ENCODE assay signal across 33 cellular contexts in the genomic region with DNA sequence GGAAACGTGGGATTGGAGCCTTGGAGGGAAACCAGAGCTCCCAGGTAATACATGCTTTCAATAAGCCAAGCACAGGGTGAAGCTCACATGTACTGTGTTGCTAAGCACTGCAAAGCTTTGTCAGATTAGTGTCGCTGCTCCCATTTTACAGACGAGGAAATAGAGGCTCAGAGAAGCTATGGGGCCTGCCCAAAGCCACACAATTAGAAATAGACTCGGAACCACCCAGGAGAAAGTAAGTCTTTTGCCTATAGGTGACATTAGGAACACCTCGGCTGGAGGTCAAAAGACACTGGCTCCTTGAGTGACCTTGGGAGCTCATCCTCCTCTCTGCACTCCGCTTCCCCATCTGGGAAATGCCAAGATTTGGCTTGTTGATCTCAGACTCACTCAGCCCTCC.
"Had no signal": no experiment of that assay in that cellular context is flagged by ENCODE, and none has a peak within 500 bp of the region (broad histone marks: within the 10 kb centered on the region; RNA-seq: fewer than 3 reads in every experiment).

No MANE protein-coding gene starts in this region.

- H3K36me3 ChIP-seq: MG63 had no signal

- H3K4me3 ChIP-seq: MG63 had no signal

- H3K9me3 ChIP-seq: MG63 had no signal

- DNase-seq: Karpas-422, Kasumi-1, MG63, MM.1S, MV-4-11, NCI-H1048, NCI-H1092, NCI-H1092 treated with DMSO at 0.1 percent for 48 hours, NCI-H1105, NCI-H1105 treated with DMSO at 0.1 percent for 48 hours, NCI-H1417, NCI-H1417 treated with DMSO at 0.1 percent for 48 hours, NCI-H1436, NCI-H1436 treated with DMSO at 0.1 percent for 48 hours, NCI-H146, NCI-H1694, NCI-H187, NCI-H187 treated with DMSO at 0.1 percent for 48 hours, NCI-H1930, NCI-H2029, NCI-H2029 treated with DMSO at 0.1 percent for 48 hours, NCI-H2081, NCI-H2081 treated with DMSO at 0.1 percent for 48 hours, NCI-H2107, NCI-H2171, NCI-H2171 treated with DMSO at 0.1 percent for 48 hours, NCI-H2227 treated with DMSO at 0.1 percent for 48 hours, NCI-H226, NCI-H345, NCI-H446 treated with DMSO at 0.1 percent for 48 hours, NCI-H510A, NCI-H510A treated with DMSO at 0.1 percent for 48 hours, NCI-H524 had no signal
